21 cellular contexts compared by ENCODE assay signal in the genomic region with DNA sequence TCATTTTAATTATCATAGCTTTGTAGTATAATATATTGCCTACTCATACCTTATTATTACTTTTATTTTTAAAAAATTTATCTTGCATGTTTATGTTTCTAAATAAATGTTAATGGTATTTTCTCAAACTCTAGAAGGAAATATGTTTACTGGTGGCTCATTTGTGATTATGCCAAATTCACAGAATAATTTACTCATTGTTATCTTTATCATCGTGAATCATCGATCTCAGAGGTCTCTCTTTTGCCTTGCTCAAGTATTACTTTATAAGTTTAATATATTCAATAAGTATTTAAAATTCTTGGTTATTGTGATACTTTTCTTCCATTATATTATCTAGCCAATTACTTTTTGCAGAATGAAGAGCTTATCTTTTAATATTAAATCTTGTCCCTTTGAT.
"Had no signal": no experiment of that assay in that cellular context is flagged by ENCODE, and none has a peak within 500 bp of the region (broad histone marks: within the 10 kb centered on the region; RNA-seq: fewer than 3 reads in every experiment).

No MANE protein-coding gene starts in this region.

- H3K4me3 ChIP-seq: MG63, Peyer's patch had no signal

- H3K36me3 ChIP-seq: brain microvascular endothelial cell, MG63, Peyer's patch had no signal

- DNase-seq: activated CD4-positive, alpha-beta T cell treated with anti-CD3 and anti-CD28 coated beads, Interleukin-2, amount 50 U/mL, for 1 hour; activated CD8-positive, alpha-beta memory T cell treated with anti-CD3 and anti-CD28 coated beads for 24 hours; activated CD8-positive, alpha-beta memory T cell treated with anti-CD3 and anti-CD28 coated beads, Interleukin-2, amount 10 ng/mL, durations not matched to agents 7 days and 5 days; activated CD8-positive, alpha-beta memory T cell treated with anti-CD3 and anti-CD28 coated beads, Interleukin-2, amount 50 U/mL, for 48 hours; activated effector memory CD4-positive, alpha-beta T cell treated with Interleukin-2 at 50 U/mL for 16 hours; activated naive CD4-positive, alpha-beta T cell treated with anti-CD3 and anti-CD28 coated beads, Interleukin-2, amount 50 U/mL, for 16 hours; amniotic stem cell; aorta; central memory CD4-positive, alpha-beta T cell; NCI-H1048; NCI-H1436; NCI-H2081 treated with DMSO at 0.1 percent for 48 hours; NCI-H345; NCI-H524 treated with DMSO at 0.1 percent for 48 hours; SIG-M5; T-cell; T-helper 17 cell had no signal

- H3K27me3 ChIP-seq: brain microvascular endothelial cell, MG63, Peyer's patch had no signal

- H3K27ac ChIP-seq: brain microvascular endothelial cell, Peyer's patch, RWPE1 had no signal

- H3K9me3 ChIP-seq: MG63, Peyer's patch had no signal
